1 cellular context compared by ENCODE assay signal in the genomic region with DNA sequence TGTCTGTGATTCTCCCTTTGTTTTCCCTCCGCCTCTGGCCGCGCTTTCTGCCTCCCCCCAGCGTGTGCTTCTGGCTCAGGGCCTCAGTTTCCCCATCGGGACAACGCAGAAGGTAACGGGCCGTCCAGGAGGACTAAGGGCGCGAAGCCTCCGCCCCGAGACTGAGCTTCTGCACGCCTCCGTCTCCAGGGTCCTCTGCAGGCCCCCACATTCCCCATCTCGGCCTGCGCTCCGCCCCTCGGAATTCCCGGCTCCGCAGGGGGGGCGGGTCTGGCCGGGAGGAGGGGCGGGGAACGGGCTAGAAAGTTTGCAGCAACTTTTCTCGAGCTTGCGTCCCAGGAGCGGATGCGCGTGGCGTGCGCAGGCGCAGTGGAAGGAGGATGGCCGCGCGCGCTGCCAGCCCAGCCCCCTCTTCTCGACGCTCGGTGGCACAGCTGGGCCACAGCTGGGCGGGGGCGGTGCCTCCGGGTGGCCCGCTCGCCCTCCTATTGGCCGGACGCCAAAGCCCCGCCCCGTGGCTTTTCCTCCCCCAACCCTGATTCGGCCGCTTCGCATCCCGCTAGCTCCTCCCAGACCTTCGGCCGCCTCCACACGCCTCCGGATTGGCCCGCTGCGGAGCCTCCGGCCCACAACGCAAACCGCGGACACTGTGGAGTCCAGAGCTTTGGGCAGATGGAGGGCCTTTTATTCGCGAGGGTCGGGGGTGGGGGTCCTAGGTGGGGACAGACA.
TF ChIP-seq lines count a peak whose summit lies in the region.

A gene (minus strand): TSS at position 199 of the 729 bp plus-strand sequence. CDS start 408 bp downstream, outside the sequence.

TF ChIP-seq in HepG2, 621 proteins besides CTCF, POLR2A, EP300 and RAD21 (continued from another document and continues in another):
- TF ChIP-seq SP1 (IDR thresholded peaks at IDR 0.05) = 0 out of 2 replicates have a peak, but pooled peaks have one; percentile 49
- TF ChIP-seq SP1 (CRISPR knock-in tag; IDR thresholded peaks at IDR 0.05) = peak; percentile 94
- TF ChIP-seq, protein P1, sequence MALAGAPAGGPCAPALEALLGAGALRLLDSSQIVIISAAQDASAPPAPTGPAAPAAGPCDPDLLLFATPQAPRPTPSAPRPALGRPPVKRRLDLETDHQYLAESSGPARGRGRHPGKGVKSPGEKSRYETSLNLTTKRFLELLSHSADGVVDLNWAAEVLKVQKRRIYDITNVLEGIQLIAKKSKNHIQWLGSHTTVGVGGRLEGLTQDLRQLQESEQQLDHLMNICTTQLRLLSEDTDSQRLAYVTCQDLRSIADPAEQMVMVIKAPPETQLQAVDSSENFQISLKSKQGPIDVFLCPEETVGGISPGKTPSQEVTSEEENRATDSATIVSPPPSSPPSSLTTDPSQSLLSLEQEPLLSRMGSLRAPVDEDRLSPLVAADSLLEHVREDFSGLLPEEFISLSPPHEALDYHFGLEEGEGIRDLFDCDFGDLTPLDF (CRISPR knock-in tag; IDR thresholded peaks at IDR 0.05) = peak; percentile 85; the same call in 1 of the 2 replicates
- TF ChIP-seq SNRNP70 (IDR thresholded peaks at IDR 0.05; ENCODE audit: low read depth, low read length) = no peak
- peak; percentile 65; the same call in 1 of the 2 replicates for TF ChIP-seq ZNF746 (CRISPR knock-in tag; IDR thresholded peaks at IDR 0.05)
- TF ChIP-seq, protein P2, sequence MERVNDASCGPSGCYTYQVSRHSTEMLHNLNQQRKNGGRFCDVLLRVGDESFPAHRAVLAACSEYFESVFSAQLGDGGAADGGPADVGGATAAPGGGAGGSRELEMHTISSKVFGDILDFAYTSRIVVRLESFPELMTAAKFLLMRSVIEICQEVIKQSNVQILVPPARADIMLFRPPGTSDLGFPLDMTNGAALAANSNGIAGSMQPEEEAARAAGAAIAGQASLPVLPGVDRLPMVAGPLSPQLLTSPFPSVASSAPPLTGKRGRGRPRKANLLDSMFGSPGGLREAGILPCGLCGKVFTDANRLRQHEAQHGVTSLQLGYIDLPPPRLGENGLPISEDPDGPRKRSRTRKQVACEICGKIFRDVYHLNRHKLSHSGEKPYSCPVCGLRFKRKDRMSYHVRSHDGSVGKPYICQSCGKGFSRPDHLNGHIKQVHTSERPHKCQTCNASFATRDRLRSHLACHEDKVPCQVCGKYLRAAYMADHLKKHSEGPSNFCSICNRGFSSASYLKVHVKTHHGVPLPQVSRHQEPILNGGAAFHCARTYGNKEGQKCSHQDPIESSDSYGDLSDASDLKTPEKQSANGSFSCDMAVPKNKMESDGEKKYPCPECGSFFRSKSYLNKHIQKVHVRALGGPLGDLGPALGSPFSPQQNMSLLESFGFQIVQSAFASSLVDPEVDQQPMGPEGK (CRISPR knock-in tag; IDR thresholded peaks at IDR 0.05) = peak; percentile 97
- TF ChIP-seq ZNF891 (CRISPR knock-in tag; IDR thresholded peaks at IDR 0.05) = peak; percentile 49; the same call in 1 of the 2 replicates
- TF ChIP-seq ETV5 (CRISPR knock-in tag; IDR thresholded peaks at IDR 0.05; ENCODE audit: borderline replicate concordance) = peak; percentile 35; the same call in 1 of the 2 replicates
- TF ChIP-seq CCAR2 (optimal IDR thresholded peaks at IDR 0.05; ENCODE audit: low read depth, low read length) = no peak
- no peak for TF ChIP-seq RORA (CRISPR knock-in tag; IDR thresholded peaks at IDR 0.05)
- no peak for TF ChIP-seq HOXA9 (CRISPR knock-in tag; IDR thresholded peaks at IDR 0.05; ENCODE audit: borderline replicate concordance)
- TF ChIP-seq FOXK2 (IDR thresholded peaks at IDR 0.05) = no peak
- no peak for TF ChIP-seq ZNF382 (CRISPR knock-in tag; IDR thresholded peaks at IDR 0.05; ENCODE audit: borderline replicate concordance)
- 0 out of 2 replicates have a peak, but pooled peaks have one; percentile 11 for TF ChIP-seq ATF7-NPFF (CRISPR knock-in tag; IDR thresholded peaks at IDR 0.05; ENCODE audit: low read depth)
- TF ChIP-seq HES4 (CRISPR knock-in tag; IDR thresholded peaks at IDR 0.05; ENCODE audit: borderline replicate concordance) = peak; percentile 72; the same call in 1 of the 2 replicates
- TF ChIP-seq ZFP82 (CRISPR knock-in tag; IDR thresholded peaks at IDR 0.05; ENCODE audit: borderline replicate concordance) = no peak
- TF ChIP-seq MBNL3 (CRISPR knock-in tag; conservative IDR thresholded peaks at IDR 0.05) = no peak
- TF ChIP-seq, protein P3, sequence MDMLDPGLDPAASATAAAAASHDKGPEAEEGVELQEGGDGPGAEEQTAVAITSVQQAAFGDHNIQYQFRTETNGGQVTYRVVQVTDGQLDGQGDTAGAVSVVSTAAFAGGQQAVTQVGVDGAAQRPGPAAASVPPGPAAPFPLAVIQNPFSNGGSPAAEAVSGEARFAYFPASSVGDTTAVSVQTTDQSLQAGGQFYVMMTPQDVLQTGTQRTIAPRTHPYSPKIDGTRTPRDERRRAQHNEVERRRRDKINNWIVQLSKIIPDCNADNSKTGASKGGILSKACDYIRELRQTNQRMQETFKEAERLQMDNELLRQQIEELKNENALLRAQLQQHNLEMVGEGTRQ (IDR thresholded peaks at IDR 0.05; ENCODE audit: low read depth, low read length) = no peak
- TF ChIP-seq, protein P3 (CRISPR knock-in tag; IDR thresholded peaks at IDR 0.05; ENCODE audit: borderline replicate concordance) = 0 out of 2 replicates have a peak, but pooled peaks have one; percentile 7
- peak; percentile 34; the same call in 1 of the 2 replicates for TF ChIP-seq KDM5A (IDR thresholded peaks at IDR 0.05; ENCODE audit: borderline replicate concordance, low read length)
- peak; percentile 70 for TF ChIP-seq HDAC1 (CRISPR knock-in tag; IDR thresholded peaks at IDR 0.05)
- no peak for TF ChIP-seq SMARCE1 (IDR thresholded peaks at IDR 0.05; ENCODE audit: borderline replicate concordance)
- TF ChIP-seq ZSCAN31 (CRISPR knock-in tag; IDR thresholded peaks at IDR 0.05; ENCODE audit: low read depth) = peak; percentile 70
- peak; percentile 26 for TF ChIP-seq SKI (IDR thresholded peaks at IDR 0.05; ENCODE audit: partially characterized antibody)
- TF ChIP-seq MTF2 (CRISPR knock-in tag; IDR thresholded peaks at IDR 0.05; ENCODE audit: borderline replicate concordance) = no peak
- TF ChIP-seq NR2C2 (CRISPR knock-in tag; IDR thresholded peaks at IDR 0.05; ENCODE audit: borderline replicate concordance) = 0 out of 2 replicates have a peak, but pooled peaks have one; percentile 9
- TF ChIP-seq, protein P4, sequence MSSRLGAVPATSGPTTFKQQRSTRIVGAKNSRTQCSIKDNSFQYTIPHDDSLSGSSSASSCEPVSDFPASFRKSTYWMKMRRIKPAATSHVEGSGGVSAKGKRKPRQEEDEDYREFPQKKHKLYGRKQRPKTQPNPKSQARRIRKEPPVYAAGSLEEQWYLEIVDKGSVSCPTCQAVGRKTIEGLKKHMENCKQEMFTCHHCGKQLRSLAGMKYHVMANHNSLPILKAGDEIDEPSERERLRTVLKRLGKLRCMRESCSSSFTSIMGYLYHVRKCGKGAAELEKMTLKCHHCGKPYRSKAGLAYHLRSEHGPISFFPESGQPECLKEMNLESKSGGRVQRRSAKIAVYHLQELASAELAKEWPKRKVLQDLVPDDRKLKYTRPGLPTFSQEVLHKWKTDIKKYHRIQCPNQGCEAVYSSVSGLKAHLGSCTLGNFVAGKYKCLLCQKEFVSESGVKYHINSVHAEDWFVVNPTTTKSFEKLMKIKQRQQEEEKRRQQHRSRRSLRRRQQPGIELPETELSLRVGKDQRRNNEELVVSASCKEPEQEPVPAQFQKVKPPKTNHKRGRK (CRISPR knock-in tag; IDR thresholded peaks at IDR 0.05) = no peak
- TF ChIP-seq ZKSCAN1 (IDR thresholded peaks at IDR 0.05; ENCODE audit: low read length) = no peak
- 0 out of 2 replicates have a peak, but pooled peaks have one; percentile 16 for TF ChIP-seq ZNF205 (CRISPR knock-in tag; IDR thresholded peaks at IDR 0.05)
- peak; percentile 39 for TF ChIP-seq HDAC2 (CRISPR knock-in tag; IDR thresholded peaks at IDR 0.05)
- TF ChIP-seq, protein P5, sequence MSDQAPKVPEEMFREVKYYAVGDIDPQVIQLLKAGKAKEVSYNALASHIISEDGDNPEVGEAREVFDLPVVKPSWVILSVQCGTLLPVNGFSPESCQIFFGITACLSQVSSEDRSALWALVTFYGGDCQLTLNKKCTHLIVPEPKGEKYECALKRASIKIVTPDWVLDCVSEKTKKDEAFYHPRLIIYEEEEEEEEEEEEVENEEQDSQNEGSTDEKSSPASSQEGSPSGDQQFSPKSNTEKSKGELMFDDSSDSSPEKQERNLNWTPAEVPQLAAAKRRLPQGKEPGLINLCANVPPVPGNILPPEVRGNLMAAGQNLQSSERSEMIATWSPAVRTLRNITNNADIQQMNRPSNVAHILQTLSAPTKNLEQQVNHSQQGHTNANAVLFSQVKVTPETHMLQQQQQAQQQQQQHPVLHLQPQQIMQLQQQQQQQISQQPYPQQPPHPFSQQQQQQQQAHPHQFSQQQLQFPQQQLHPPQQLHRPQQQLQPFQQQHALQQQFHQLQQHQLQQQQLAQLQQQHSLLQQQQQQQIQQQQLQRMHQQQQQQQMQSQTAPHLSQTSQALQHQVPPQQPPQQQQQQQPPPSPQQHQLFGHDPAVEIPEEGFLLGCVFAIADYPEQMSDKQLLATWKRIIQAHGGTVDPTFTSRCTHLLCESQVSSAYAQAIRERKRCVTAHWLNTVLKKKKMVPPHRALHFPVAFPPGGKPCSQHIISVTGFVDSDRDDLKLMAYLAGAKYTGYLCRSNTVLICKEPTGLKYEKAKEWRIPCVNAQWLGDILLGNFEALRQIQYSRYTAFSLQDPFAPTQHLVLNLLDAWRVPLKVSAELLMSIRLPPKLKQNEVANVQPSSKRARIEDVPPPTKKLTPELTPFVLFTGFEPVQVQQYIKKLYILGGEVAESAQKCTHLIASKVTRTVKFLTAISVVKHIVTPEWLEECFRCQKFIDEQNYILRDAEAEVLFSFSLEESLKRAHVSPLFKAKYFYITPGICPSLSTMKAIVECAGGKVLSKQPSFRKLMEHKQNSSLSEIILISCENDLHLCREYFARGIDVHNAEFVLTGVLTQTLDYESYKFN (CRISPR knock-in tag; conservative IDR thresholded peaks at IDR 0.05) = peak; percentile 70
- no peak for TF ChIP-seq PAX8 (CRISPR knock-in tag; IDR thresholded peaks at IDR 0.05; ENCODE audit: borderline replicate concordance)
- TF ChIP-seq ZNF850 (CRISPR knock-in tag; conservative IDR thresholded peaks at IDR 0.05) = no peak
- TF ChIP-seq ZFP1 (CRISPR knock-in tag; IDR thresholded peaks at IDR 0.05) = no peak
- TF ChIP-seq SRSF4 (IDR thresholded peaks at IDR 0.05; ENCODE audit: low read depth, low read length, poor library complexity, severe bottlenecking) = no peak
- TF ChIP-seq ARNT (IDR thresholded peaks at IDR 0.05) = no peak
- TF ChIP-seq ZNF614 (CRISPR knock-in tag; IDR thresholded peaks at IDR 0.05; ENCODE audit: borderline replicate concordance) = peak; percentile 80; the same call in 1 of the 2 replicates
- TF ChIP-seq ZNF296 (CRISPR knock-in tag; conservative IDR thresholded peaks at IDR 0.05) = peak; percentile 64; the same call in 1 of the 2 replicates
- no peak; the same call in 1 of the 2 replicates for TF ChIP-seq ZMAT3 (CRISPR knock-in tag; conservative IDR thresholded peaks at IDR 0.05)
- no peak; the same call in 1 of the 2 replicates for TF ChIP-seq ZBTB7A (CRISPR knock-in tag; IDR thresholded peaks at IDR 0.05)
- no peak; the same call in 1 of the 2 replicates for TF ChIP-seq ZBTB3 (CRISPR knock-in tag; IDR thresholded peaks at IDR 0.05; ENCODE audit: borderline replicate concordance, low read depth)
- peak; percentile 75 for TF ChIP-seq ARHGAP35 (CRISPR knock-in tag; IDR thresholded peaks at IDR 0.05; ENCODE audit: borderline replicate concordance)
- TF ChIP-seq, protein P6, sequence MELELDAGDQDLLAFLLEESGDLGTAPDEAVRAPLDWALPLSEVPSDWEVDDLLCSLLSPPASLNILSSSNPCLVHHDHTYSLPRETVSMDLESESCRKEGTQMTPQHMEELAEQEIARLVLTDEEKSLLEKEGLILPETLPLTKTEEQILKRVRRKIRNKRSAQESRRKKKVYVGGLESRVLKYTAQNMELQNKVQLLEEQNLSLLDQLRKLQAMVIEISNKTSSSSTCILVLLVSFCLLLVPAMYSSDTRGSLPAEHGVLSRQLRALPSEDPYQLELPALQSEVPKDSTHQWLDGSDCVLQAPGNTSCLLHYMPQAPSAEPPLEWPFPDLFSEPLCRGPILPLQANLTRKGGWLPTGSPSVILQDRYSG (CRISPR knock-in tag; IDR thresholded peaks at IDR 0.05) = no peak; the same call in 1 of the 2 replicates
- TF ChIP-seq ZNF792 (CRISPR knock-in tag; IDR thresholded peaks at IDR 0.05) = no peak; the same call in 1 of the 2 replicates
- no peak for TF ChIP-seq ZBTB8A (CRISPR knock-in tag; IDR thresholded peaks at IDR 0.05; ENCODE audit: borderline replicate concordance, low read depth)
- no peak for TF ChIP-seq ATF7 (IDR thresholded peaks at IDR 0.05)
- TF ChIP-seq ATF7 (CRISPR knock-in tag; IDR thresholded peaks at IDR 0.05) = no peak; the same call in 1 of the 2 replicates
- TF ChIP-seq TEAD2 (CRISPR knock-in tag; IDR thresholded peaks at IDR 0.05) = no peak
- TF ChIP-seq, protein P7, sequence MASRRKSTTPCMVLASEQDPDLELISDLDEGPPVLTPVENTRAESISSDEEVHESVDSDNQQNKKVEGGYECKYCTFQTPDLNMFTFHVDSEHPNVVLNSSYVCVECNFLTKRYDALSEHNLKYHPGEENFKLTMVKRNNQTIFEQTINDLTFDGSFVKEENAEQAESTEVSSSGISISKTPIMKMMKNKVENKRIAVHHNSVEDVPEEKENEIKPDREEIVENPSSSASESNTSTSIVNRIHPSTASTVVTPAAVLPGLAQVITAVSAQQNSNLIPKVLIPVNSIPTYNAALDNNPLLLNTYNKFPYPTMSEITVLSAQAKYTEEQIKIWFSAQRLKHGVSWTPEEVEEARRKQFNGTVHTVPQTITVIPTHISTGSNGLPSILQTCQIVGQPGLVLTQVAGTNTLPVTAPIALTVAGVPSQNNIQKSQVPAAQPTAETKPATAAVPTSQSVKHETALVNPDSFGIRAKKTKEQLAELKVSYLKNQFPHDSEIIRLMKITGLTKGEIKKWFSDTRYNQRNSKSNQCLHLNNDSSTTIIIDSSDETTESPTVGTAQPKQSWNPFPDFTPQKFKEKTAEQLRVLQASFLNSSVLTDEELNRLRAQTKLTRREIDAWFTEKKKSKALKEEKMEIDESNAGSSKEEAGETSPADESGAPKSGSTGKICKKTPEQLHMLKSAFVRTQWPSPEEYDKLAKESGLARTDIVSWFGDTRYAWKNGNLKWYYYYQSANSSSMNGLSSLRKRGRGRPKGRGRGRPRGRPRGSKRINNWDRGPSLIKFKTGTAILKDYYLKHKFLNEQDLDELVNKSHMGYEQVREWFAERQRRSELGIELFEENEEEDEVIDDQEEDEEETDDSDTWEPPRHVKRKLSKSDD (CRISPR knock-in tag; IDR thresholded peaks at IDR 0.05; ENCODE audit: low read depth) = peak; percentile 39; the same call in 1 of the 2 replicates
- 0 out of 2 replicates have a peak, but pooled peaks have one; percentile 43 for TF ChIP-seq KLF15 (CRISPR knock-in tag; IDR thresholded peaks at IDR 0.05; ENCODE audit: borderline replicate concordance)
- 0 out of 2 replicates have a peak, but pooled peaks have one; percentile 43 for TF ChIP-seq ZNF431 (CRISPR knock-in tag; IDR thresholded peaks at IDR 0.05; ENCODE audit: borderline replicate concordance, low read depth)
- TF ChIP-seq HOXA7 (CRISPR knock-in tag; IDR thresholded peaks at IDR 0.05) = no peak
- TF ChIP-seq ZNF782 (CRISPR knock-in tag; IDR thresholded peaks at IDR 0.05; ENCODE audit: borderline replicate concordance) = no peak
